9 cellular contexts compared by ENCODE assay signal in the genomic region with DNA sequence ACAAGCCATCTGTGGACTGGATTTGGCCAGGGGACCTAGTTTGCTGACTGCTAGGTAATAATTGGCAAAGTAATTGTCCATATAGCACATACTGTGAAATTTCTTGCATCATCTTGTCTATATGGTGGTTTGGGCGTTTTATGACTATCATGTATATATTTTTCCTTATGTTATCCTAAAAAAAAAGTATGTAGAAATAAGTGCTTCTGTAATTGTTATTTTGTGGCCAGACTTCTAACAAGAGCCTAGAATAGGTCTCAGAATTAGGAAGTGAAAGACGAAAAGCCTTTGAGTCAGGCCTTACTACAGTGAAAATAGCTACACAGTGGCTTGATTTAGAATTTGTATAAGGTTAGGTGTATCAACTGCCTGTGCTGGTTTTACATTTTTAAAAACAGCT. TPM values are rescaled to one million over a fixed set of nuclear protein-coding genes. Genes with fewer than 3 reads are reported as not detected.
DNase-seq lines count a peak whose midpoint lies in the region; ATAC-seq, FAIRE-seq and TF ChIP-seq lines count a peak whose summit lies in the region.
"Had no signal": no experiment of that assay in that cellular context is flagged by ENCODE, and none has a peak within 500 bp of the region (broad histone marks: within the 10 kb centered on the region; RNA-seq: fewer than 3 reads in every experiment).

No MANE protein-coding gene starts in this region.

- dilution Hi-C loops in IMR-90 (cut with HindIII; ENCODE audit: low sequenced_read_pairs, unreplicated experiment): no loop called here

- H3K9ac ChIP-seq in IMR-90 (ENCODE audit: low read depth, low read length): peak overlapping the region; percentile 26; the same call in 1 of the 2 replicates

- peak overlapping the region; percentile 38; the same call in 1 of the 2 replicates for H3K4me2 ChIP-seq in IMR-90 (ENCODE audit: low read depth, low read length)

- peak overlapping the region; percentile 37; the same call in 1 of the 2 replicates for H3K27ac ChIP-seq in IMR-90 (ENCODE audit: insufficient read depth, low read length)

- H3K23ac ChIP-seq in IMR-90 (ENCODE audit: low read depth, low read length): peak overlapping the region; percentile 63; the same call in 1 of the 2 replicates

- WGBS in IMR-90 (ENCODE audit: extremely low coverage in 2 of 2, insufficient read length in 1 of 2), 2 experiments: 100% methylated on average over 1 of the region's 2 CpGs; no CpG with 5 or more reads in 1 of the 2 experiments

- in situ Hi-C loops in IMR-90 (cut with MboI; ENCODE audit: low sequenced_read_pairs): no loop called here

- no peak for TF ChIP-seq CTCF in IMR-90 (conservative IDR thresholded peaks at IDR 0.05; ENCODE audit: low read depth, low read length)
- no peak for TF ChIP-seq CTCF in Caco-2 (IDR thresholded peaks at IDR 0.05; ENCODE audit: insufficient read depth in 1 of 2, low read depth in 1 of 2, low read length in 1 of 2, severe bottlenecking in 1 of 2, unreplicated experiment in 1 of 2)

- no peak overlapping the region for H3K56ac ChIP-seq in IMR-90 (ENCODE audit: extremely low read depth, insufficient read depth, low read length)

- no peak overlapping the region for H2BK15ac ChIP-seq in IMR-90 (ENCODE audit: low read depth, low read length)

- H2AFZ ChIP-seq in IMR-90 (replicated peaks; ENCODE audit: low read length, poor library complexity): no peak overlapping the region

- no peak overlapping the region for H2AK9ac ChIP-seq in IMR-90 (replicated peaks; ENCODE audit: low read depth, low read length, poor library complexity)

- H3K4me3 Mint-ChIP-seq in memory B cell (peak overlapping the region; percentile 78), Caco-2 (ENCODE audit: unreplicated experiment) (no peak overlapping the region)

- H3K4ac ChIP-seq in IMR-90 (ENCODE audit: low read depth, low read length): no peak overlapping the region

- peaks cover 0 to 35% of the 10 kb centered on the region in 2 experiments; a peak in 2 of 4 replicates for H3K79me1 ChIP-seq in IMR-90 (ENCODE audit: low read depth in 1 of 2, low read length in 2 of 2)

- POLR2A ChIA-PET in IMR-90 (lab: Charles Lee; ENCODE audit: unreplicated experiment) (no interaction called here), Caco-2 (lab: Charles Lee) (no interaction called here)

- no peaks in the 10 kb centered on the region for H3K9me1 ChIP-seq in IMR-90 (ENCODE audit: insufficient read depth, low read length)

- TF ChIP-seq RAD21 in IMR-90 (IDR thresholded peaks at IDR 0.05; ENCODE audit: low read length): no peak

- DNase-seq in IMR-90 (no peak), memory B cell (ENCODE audit: low spot score in 2 of 2) (peak in 1 of 2 donors; percentile 27), frontal cortex (ENCODE audit: low spot score in 2 of 2) (no peak), Caco-2 (no peak), NCI-H2107 treated with DMSO at 0.1 percent for 48 hours (lab: John Stamatoyannopoulos, UW; ENCODE audit: unreplicated experiment) (no peak)
- DNase-seq in activated CD4-positive, CD25-positive, alpha-beta regulatory T cell treated with anti-CD3 and anti-CD28 coated beads, Interleukin-2, amount 50 U/mL, for 72 hours: no peak

- no peak overlapping the region for H2BK5ac ChIP-seq in IMR-90 (ENCODE audit: low read depth, low read length, poor library complexity, severe bottlenecking)

- ATAC-seq in GM18519 (IDR thresholded peaks at IDR 0.05; ENCODE audit: low FRiP score, unreplicated experiment): peak; percentile 60
- ATAC-seq in GM21786 (IDR thresholded peaks at IDR 0.05; ENCODE audit: unreplicated experiment): peak; percentile 51
- ATAC-seq in IMR-90 (ENCODE audit: low read depth): no peak
- peak; percentile 19 for ATAC-seq in memory B cell (ENCODE audit: low read depth)
- ATAC-seq: HCT116 had no signal

- H3K27ac Mint-ChIP-seq in memory B cell (peak overlapping the region; percentile 83), Caco-2 (ENCODE audit: unreplicated experiment) (no peak overlapping the region)

- no peaks in the 10 kb centered on the region for H3K9me3 ChIP-seq in IMR-90 (ENCODE audit: control insufficient read depth, insufficient read depth, low read length)
- no peaks in the 10 kb centered on the region for H3K9me3 ChIP-seq in Caco-2

- no peaks in the 10 kb centered on the region for H3K36me3 ChIP-seq in IMR-90 (ENCODE audit: control insufficient read depth, insufficient read depth, low read length)
- no peaks in the 10 kb centered on the region for H3K36me3 ChIP-seq in Caco-2 (ENCODE audit: control insufficient read depth, insufficient read depth, low read length)

- intact Hi-C loops in IMR-90 (cut with micrococcal nuclease): loop anchor here (5.0 to 10.0 kb wide), 4 partner anchors 87 to 625 kb away; no protein-coding TSS in a partner anchor
- intact Hi-C loops in Caco-2 (cut with micrococcal nuclease; ENCODE audit: unreplicated experiment): loop anchor here (5.0 kb wide), 1 partner anchor 132 kb away; no protein-coding TSS in a partner anchor

- no peak overlapping the region for H2AK5ac ChIP-seq in IMR-90 (ENCODE audit: low read depth, low read length)

- H2BK120ac ChIP-seq in IMR-90 (ENCODE audit: low read depth, low read length): no peak overlapping the region

- H4K20me1 ChIP-seq in IMR-90 (ENCODE audit: insufficient read depth, low read length): peaks cover 14% of the 10 kb centered on the region

- H3K36me3 Mint-ChIP-seq in memory B cell (no peaks in the 10 kb centered on the region), Caco-2 (ENCODE audit: insufficient read depth, unreplicated experiment) (no peaks in the 10 kb centered on the region)

- no TSS peak for BruUV-seq in IMR-90 (replicated peaks; lab: Mats Ljungman, UMichigan)
- no TSS peak for BruUV-seq in Caco-2 (replicated peaks; lab: Mats Ljungman, UMichigan)

- CTCF ChIA-PET in IMR-90 (lab: Yijun Ruan, JAX) (no interaction called here), Caco-2 (lab: Charles Lee) (no interaction called here)

- peaks cover 9% of the 10 kb centered on the region for H3K4me1 ChIP-seq in IMR-90 (ENCODE audit: control insufficient read depth, insufficient read depth, low read length)
- peaks cover 4% of the 10 kb centered on the region; the same call in 1 of the 2 replicates for H3K4me1 ChIP-seq in Caco-2

- no peak overlapping the region for H3K18ac ChIP-seq in IMR-90 (ENCODE audit: low read depth, low read length)

- 0 out of 2 replicates have a peak overlapping the region, but pooled peaks have one; percentile 6 for H3K14ac ChIP-seq in IMR-90 (replicated peaks; ENCODE audit: low read depth, low read length)

- FAIRE-seq in frontal cortex (lab: Jason Lieb, UNC): no peak

- no peaks in the 10 kb centered on the region for H3K9me3 Mint-ChIP-seq in memory B cell
- H3K9me3 Mint-ChIP-seq in Caco-2 (ENCODE audit: unreplicated experiment): no peaks in the 10 kb centered on the region

- no peak for TF ChIP-seq POLR2A in IMR-90 (IDR thresholded peaks at IDR 0.05; ENCODE audit: low read depth, low read length)

- no peak overlapping the region for H4K91ac ChIP-seq in IMR-90 (ENCODE audit: insufficient read depth, low read depth, low read length)

- H3K27me3 ChIP-seq in IMR-90 (ENCODE audit: control insufficient read depth, insufficient read depth, low read length) (no peaks in the 10 kb centered on the region), Caco-2 (replicated peaks; ENCODE audit: control insufficient read depth, insufficient read depth, low read length) (no peaks in the 10 kb centered on the region)

- no peak overlapping the region for H3K4me3 ChIP-seq in IMR-90 (ENCODE audit: insufficient read depth, low read depth, low read length)
- H3K4me3 ChIP-seq in Caco-2 (ENCODE audit: low read depth, low read length): no peak overlapping the region

- no peak overlapping the region for H4K8ac ChIP-seq in IMR-90 (ENCODE audit: low read depth in 2 of 2, low read length in 2 of 2)

- H2BK20ac ChIP-seq in IMR-90 (ENCODE audit: low read depth, low read length): no peak overlapping the region

- peaks cover 22% of the 10 kb centered on the region for H3K4me1 Mint-ChIP-seq in memory B cell
- H3K4me1 Mint-ChIP-seq in Caco-2 (ENCODE audit: low read depth, unreplicated experiment): peaks cover 10% of the 10 kb centered on the region

- H4K5ac ChIP-seq in IMR-90 (ENCODE audit: low read depth, low read length): no peak overlapping the region

- no peaks in the 10 kb centered on the region for H3K27me3 Mint-ChIP-seq in memory B cell
- no peaks in the 10 kb centered on the region for H3K27me3 Mint-ChIP-seq in Caco-2 (ENCODE audit: insufficient read depth, unreplicated experiment)

TF ChIP-seq in IMR-90, 13 proteins besides CTCF, POLR2A, EP300 and RAD21:
- TF ChIP-seq CEBPB (IDR thresholded peaks at IDR 0.05; ENCODE audit: low read depth, low read length) (peak; percentile 42; the same call in 1 of the 2 replicates), CHD1 (IDR thresholded peaks at IDR 0.05; ENCODE audit: low read depth, low read length) (no peak)

RNA-seq across cellular contexts. Expression of a gene that starts 4.2 kb away (rescaled TPM):
- total RNA-seq in IMR-90 (2012; rRNA removed) (60.4 and 72.8 TPM in 2 replicates), frontal cortex (84.4 TPM), Caco-2 (2022) (32.5 and 33.3 TPM in 2 replicates)
- polyA plus RNA-seq in IMR-90 (2012; rRNA removed): 23.9 and 29.2 TPM in 2 replicates
- 6.0 and 7.3 TPM in 2 replicates for polyA plus RNA-seq in IMR-90 (2012; cell fraction: cytosol; rRNA removed)
- polyA plus RNA-seq in IMR-90 (2012; cell fraction: nucleus; rRNA removed; ENCODE audit: low replicate concordance): 7.8 and 56.8 TPM in 2 replicates
